In genomic region chr19:35717665-35718344, GRCh38 we compare ENCODE assay signal across 8 cellular contexts. TPM values are rescaled to one million over a fixed set of nuclear protein-coding genes. Genes with fewer than 3 reads are reported as not detected.
DNase-seq lines count a peak whose midpoint lies in the region.

Gene KMT2B, plus strand, starts transcription at chr19:35718003. Its CDS starts 16 bp downstream, at chr19:35718019.

- H3F3A ChIP-seq in GM23248 (ENCODE audit: insufficient read depth) = no peaks in the 10 kb centered on the region; the same call in 1 of the 2 replicates

- peaks cover 52% of the 10 kb centered on the region for H3K79me2 ChIP-seq in GM23248 (ENCODE audit: insufficient read depth)

- peak within 1 kb of the TSS; percentile 90 for H2AFZ ChIP-seq in GM23248

- peak within 1 kb of the TSS; percentile 86 for H3K4me2 ChIP-seq in GM23248 (ENCODE audit: unreplicated experiment)

- in situ Hi-C loops in Caki2 (cut with HindIII; ENCODE audit: low pct_unique_long_range_greater_than_20kb, low sequenced_read_pairs) (no loop called here), GM23248 (cut with MboI) (no loop called here)

- no peaks in the 10 kb centered on the region for H4K20me1 ChIP-seq in GM23248 (ENCODE audit: insufficient read depth)

- H3K27me3 ChIP-seq in GM23248 (replicated peaks; ENCODE audit: insufficient read depth) = no peaks in the 10 kb centered on the region

- DNase-seq in Caki2 (ENCODE audit: low read depth) (peak; percentile 99), GM23248 (no peak), NCI-H2227 (lab: John Stamatoyannopoulos, UW; ENCODE audit: unreplicated experiment) (peak; percentile 100), hippocampal formation (lab: John Stamatoyannopoulos, UW) (peak; percentile 93 to 94), skeletal muscle cell (ENCODE audit: low read depth) (no peak)
- DNase-seq in stimulated activated CD4-positive, alpha-beta T cell treated with anti-CD3 and anti-CD28 coated beads, Interleukin-4, amount 100 ng/mL, for 4 hours = no peak
- DNase-seq in effector CD8-positive, alpha-beta T cell (lab: John Stamatoyannopoulos, UW) = no peak

- no peaks in the 10 kb centered on the region for H3K9me2 ChIP-seq in GM23248 (ENCODE audit: insufficient read depth)

- H3K4me3 ChIP-seq in GM23248 (peak within 1 kb of the TSS; percentile 89), skeletal muscle cell (ENCODE audit: low read depth, low read length) (peak within 1 kb of the TSS; percentile 84)

- H3K27ac ChIP-seq in GM23248 = peak within 1 kb of the TSS; percentile 77
- H3K27ac ChIP-seq in angular gyrus (ENCODE audit: low read depth, low read length) = peak within 1 kb of the TSS; percentile 94

- H3K36me3 ChIP-seq in GM23248 (ENCODE audit: low read depth) = no peaks in the 10 kb centered on the region

- WGBS in GM23248 (ENCODE audit: low coverage in 1 of 2, low lambda C conversion rate in 2 of 2, missing lambda C conversion rate in 2 of 2), 2 experiments = 1% methylated on average over 29 to 73 of the region's 109 CpGs

- H3K9me3 ChIP-seq in GM23248 (ENCODE audit: low read depth) = no peaks in the 10 kb centered on the region

- no peaks in the 10 kb centered on the region for H3K4me1 ChIP-seq in GM23248 (ENCODE audit: insufficient read depth)

- peak within 1 kb of the TSS; percentile 94 for H3K9ac ChIP-seq in GM23248

RNA-seq across cellular contexts. Expression of gene KMT2B, which starts in this region (rescaled TPM):
- 2.8 and 12.9 TPM in 2 replicates for total RNA-seq in Caki2 (2014; rRNA removed; shearing (Covaris generic); ENCODE audit: low replicate concordance)
- 6.8 and 7.5 TPM in 2 replicates for total RNA-seq in GM23248 (2014; rRNA removed; shearing (Covaris generic))
- 4.0 and 4.1 TPM in 2 replicates for polyA plus RNA-seq in GM23248 (2016; fragmentation: Nextera tagmentation; extraction: Ambion mirVana)

Comparison
In these comparisons a context has a peak if more than half of its experiments do, and no peak if none do; other contexts are left out.
1. DNase-seq: peak in Caki2 (single experiment), NCI-H2227 (single experiment) and hippocampal formation (2 of 2); none in GM23248 (single experiment), skeletal muscle cell (single experiment), stimulated activated CD4-positive, alpha-beta T cell treated with anti-CD3 and anti-CD28 coated beads, Interleukin-4, amount 100 ng/mL, for 4 hours (0 of 2) and effector CD8-positive, alpha-beta T cell (single experiment).